Comparison of ENCODE assay signal across 1 cellular context in genomic region chr16:57446530-57447141, GRCh38.
TF ChIP-seq lines count a peak whose summit lies in the region.

No MANE protein-coding gene starts in this region.

TF ChIP-seq in SK-N-SH, 30 proteins besides CTCF, POLR2A, EP300 and RAD21 (continued from another document):
- TF ChIP-seq NFIC (IDR thresholded peaks at IDR 0.05; ENCODE audit: borderline replicate concordance) (no peak), MAX (IDR thresholded peaks at IDR 0.05; ENCODE audit: low read depth) (no peak), TAF1 (IDR thresholded peaks at IDR 0.05; ENCODE audit: borderline replicate concordance, low read depth, low read length) (no peak)
